15 cellular contexts compared by ENCODE assay signal in genomic region chr9:37908283-37908682, GRCh38.
"Had no signal": no experiment of that assay in that cellular context is flagged by ENCODE, and none has a peak within 500 bp of the region (broad histone marks: within the 10 kb centered on the region; RNA-seq: fewer than 3 reads in every experiment).

No MANE protein-coding gene starts in this region.

- H3K36me3 ChIP-seq: brain microvascular endothelial cell, gastroesophageal sphincter had no signal

- ATAC-seq: activated T-cell treated with anti-CD3 and anti-CD28 coated beads, Interleukin-2, amount 50 U/mL, for 72 hours; gastroesophageal sphincter; left lobe of liver; mucosa of descending colon; stimulated activated naive CD8-positive, alpha-beta T cell treated with anti-CD3 and anti-CD28 coated beads, Interleukin-15, amount 100 ng/mL, for 72 hours; T-helper 17 cell had no signal

- H3K27me3 ChIP-seq: brain microvascular endothelial cell, dorsolateral prefrontal cortex, gastroesophageal sphincter, testis had no signal

- H3K9me3 ChIP-seq: gastroesophageal sphincter, mucosa of descending colon, testis had no signal

- H3K27ac ChIP-seq: brain microvascular endothelial cell, dorsolateral prefrontal cortex, gastroesophageal sphincter, testis had no signal

- DNase-seq: activated CD4-positive, alpha-beta T cell treated with anti-CD3 and anti-CD28 coated beads for 48 hours; activated gamma-delta T cell; activated T-cell treated with anti-CD3 and anti-CD28 coated beads, Interleukin-2, amount 50 U/mL, for 72 hours; dorsolateral prefrontal cortex; endodermal cell; mucosa of descending colon; naive thymus-derived CD4-positive, alpha-beta T cell; nucleus accumbens; small intestine; stimulated activated naive CD8-positive, alpha-beta T cell treated with anti-CD3 and anti-CD28 coated beads, Interleukin-15, amount 100 ng/mL, for 72 hours; T-helper 17 cell had no signal

- H3K4me3 ChIP-seq: dorsolateral prefrontal cortex, gastroesophageal sphincter, mucosa of descending colon, testis had no signal
